ENCODE assay signal across 1 cellular context in the genomic region with DNA sequence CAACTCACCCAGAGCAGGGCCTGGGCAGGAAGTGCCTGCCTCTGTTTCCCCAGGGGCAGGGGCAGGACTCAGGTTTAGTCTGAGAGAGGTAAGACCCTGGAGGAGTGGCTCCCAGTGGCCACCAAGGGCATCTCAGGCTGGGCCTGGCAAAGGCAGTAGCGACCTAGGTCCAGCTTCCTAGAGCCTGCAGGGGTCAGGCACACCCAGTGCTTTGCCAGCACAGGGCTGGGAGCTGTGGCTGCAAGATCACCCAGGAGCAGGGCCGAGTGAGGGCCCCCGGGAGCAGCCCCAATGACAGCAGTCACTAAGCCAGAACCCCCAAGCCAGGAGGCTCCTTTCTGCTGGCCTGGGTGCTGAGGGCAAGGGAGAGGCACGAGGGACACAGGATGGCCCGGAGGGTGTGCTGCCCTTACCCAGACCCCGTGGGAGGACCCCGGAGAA.
TF ChIP-seq lines count a peak whose summit lies in the region.

No MANE protein-coding gene starts in this region.

TF ChIP-seq in H1, 55 proteins besides CTCF, POLR2A, EP300 and RAD21:
- no peak for TF ChIP-seq CBX5 (IDR thresholded peaks at IDR 0.05; ENCODE audit: low read depth, low read length)
- no peak for TF ChIP-seq POU5F1 (IDR thresholded peaks at IDR 0.05; ENCODE audit: low read depth, low read length)
- TF ChIP-seq SAP30 (IDR thresholded peaks at IDR 0.05; ENCODE audit: insufficient read depth, insufficient replicate concordance, low read length) = no peak
- no peak for TF ChIP-seq JUN (IDR thresholded peaks at IDR 0.05; ENCODE audit: low read depth, low read length)
- TF ChIP-seq HDAC6 (IDR thresholded peaks at IDR 0.05; ENCODE audit: low read depth, low read length) = no peak
- no peak for TF ChIP-seq RBBP5 (IDR thresholded peaks at IDR 0.05; ENCODE audit: borderline replicate concordance, low read depth, low read length)
- no peak for TF ChIP-seq SP1 (IDR thresholded peaks at IDR 0.05; ENCODE audit: low read depth, low read length)
- TF ChIP-seq EGR1 (IDR thresholded peaks at IDR 0.05; ENCODE audit: borderline replicate concordance, low read depth, low read length) = no peak
- TF ChIP-seq RFX5 (IDR thresholded peaks at IDR 0.05; ENCODE audit: borderline replicate concordance, low read depth, low read length) = no peak
- TF ChIP-seq YY1 (IDR thresholded peaks at IDR 0.05; ENCODE audit: low read depth, low read length) = no peak
- TF ChIP-seq SIX5 (IDR thresholded peaks at IDR 0.05; ENCODE audit: low read depth, low read length) = no peak
- no peak for TF ChIP-seq TBP (IDR thresholded peaks at IDR 0.05; ENCODE audit: low read depth, low read length)
- no peak for TF ChIP-seq NANOG (IDR thresholded peaks at IDR 0.05; ENCODE audit: insufficient read depth, low read depth, low read length, poor library complexity, severe bottlenecking)
- TF ChIP-seq MAFK (IDR thresholded peaks at IDR 0.05; ENCODE audit: low read depth, low read length) = no peak
- TF ChIP-seq EZH2 (IDR thresholded peaks at IDR 0.05; ENCODE audit: low read depth, low read length, severe bottlenecking) = no peak
- TF ChIP-seq CBX8 (IDR thresholded peaks at IDR 0.05; ENCODE audit: borderline replicate concordance, low read depth, low read length) = no peak
- TF ChIP-seq KDM1A (IDR thresholded peaks at IDR 0.05; ENCODE audit: borderline replicate concordance, low read length) = no peak
- TF ChIP-seq RNF2 (IDR thresholded peaks at IDR 0.05; ENCODE audit: borderline replicate concordance, low read depth, low read length, missing control alignments, poor library complexity, severe bottlenecking) = no peak
